In genomic region chr12:1697253-1697652, GRCh38 we compare ENCODE assay signal across 16 cellular contexts. TPM values are rescaled to one million over a fixed set of nuclear protein-coding genes. Genes with fewer than 3 reads are reported as not detected.
DNase-seq lines count a peak whose midpoint lies in the region; ATAC-seq and TF ChIP-seq lines count a peak whose summit lies in the region.
"Had no signal": no experiment of that assay in that cellular context is flagged by ENCODE, and none has a peak within 500 bp of the region (broad histone marks: within the 10 kb centered on the region; RNA-seq: fewer than 3 reads in every experiment).

No MANE protein-coding gene starts in this region.

- intact Hi-C loops in gastrocnemius medialis (cut with DNase I; ENCODE audit: low total_unique reads): no loop called here

- H3K27me3 ChIP-seq in gastrocnemius medialis: no peaks in the 10 kb centered on the region

- TF ChIP-seq CTCF in WTC11 (IDR thresholded peaks at IDR 0.05) (no peak), mesothelial cell of epicardium (IDR thresholded peaks at IDR 0.05; ENCODE audit: unreplicated experiment) (no peak), gastrocnemius medialis (IDR thresholded peaks at IDR 0.05 in 4 of 5, conservative IDR thresholded peaks at IDR 0.05 in 1 of 5) (no peak)

- peaks cover 80% of the 10 kb centered on the region for H3K4me1 Mint-ChIP-seq in stimulated activated naive CD8-positive, alpha-beta T cell treated with anti-CD3 and anti-CD28 coated beads, Interleukin-15, Interleukin-2, amounts not matched to agents 100 ng/mL and 50 ng/mL, for 24 hours (ENCODE audit: low read depth)
- H3K4me1 Mint-ChIP-seq in WTC11 (peaks cover 19% of the 10 kb centered on the region), mesothelial cell of epicardium (peaks cover 53% of the 10 kb centered on the region)

- peaks cover 31% of the 10 kb centered on the region for H3K36me3 Mint-ChIP-seq in stimulated activated naive CD8-positive, alpha-beta T cell treated with anti-CD3 and anti-CD28 coated beads, Interleukin-15, Interleukin-2, amounts not matched to agents 100 ng/mL and 50 ng/mL, for 24 hours (ENCODE audit: low read depth)
- H3K36me3 Mint-ChIP-seq in WTC11 (peaks cover 13% of the 10 kb centered on the region), mesothelial cell of epicardium (peaks cover 14% of the 10 kb centered on the region)

- in situ Hi-C loops in gastrocnemius medialis (cut with MboI; ENCODE audit: low sequenced_read_pairs in 4 of 4): no loop called here

- no peak for ATAC-seq in stimulated activated naive CD8-positive, alpha-beta T cell treated with anti-CD3 and anti-CD28 coated beads, Interleukin-15, Interleukin-2, amounts not matched to agents 100 U/mL and 50 U/mL, for 24 hours
- ATAC-seq in WTC11 (no peak), gastrocnemius medialis (no peak)

- H3K27ac ChIP-seq in gastrocnemius medialis: peak overlapping the region in 1 of 4 donors; percentile 38

- peaks cover 34 to 52% of the 10 kb centered on the region in 2 donors for H3K4me1 ChIP-seq in gastrocnemius medialis

- H3K4me3 Mint-ChIP-seq in stimulated activated naive CD8-positive, alpha-beta T cell treated with anti-CD3 and anti-CD28 coated beads, Interleukin-15, Interleukin-2, amounts not matched to agents 100 ng/mL and 50 ng/mL, for 24 hours: no peak overlapping the region
- H3K4me3 Mint-ChIP-seq in WTC11 (no peak overlapping the region), mesothelial cell of epicardium (no peak overlapping the region)

- H3K9me3 ChIP-seq in gastrocnemius medialis: no peaks in the 10 kb centered on the region

- H3K36me3 ChIP-seq in gastrocnemius medialis: no peaks in the 10 kb centered on the region

- DNase-seq in stimulated activated naive CD8-positive, alpha-beta T cell treated with anti-CD3 and anti-CD28 coated beads, Interleukin-15, Interleukin-2, amounts not matched to agents 100 U/mL and 50 U/mL, for 24 hours: no peak
- DNase-seq in WTC11 (ENCODE audit: low spot score) (no peak), mesothelial cell of epicardium (ENCODE audit: low spot score in 2 of 2, unreplicated experiment in 2 of 2) (no peak), NCI-H748 (lab: John Stamatoyannopoulos, UW; ENCODE audit: unreplicated experiment) (no peak), T-helper 2 cell (no peak), gastrocnemius medialis (no peak), NCI-H1694 treated with DMSO at 0.1 percent for 48 hours (lab: John Stamatoyannopoulos, UW) (no peak)
- DNase-seq: C1 segment of cervical spinal cord; COR-L47; NCI-H1105; NCI-H1694; NCI-H345; NCI-H69; NK-92 treated with Interleukin-12 subunit alpha and Interleukin-12 subunit beta, amount 100 ng/mL, for 24 hours; SHP77 had no signal

- CTCF ChIA-PET in WTC11 (lab: Charles Lee): interaction anchor here (1.2 to 3.9 kb wide), 4 partner anchors 63 to 243 kb away, joined by 3 to 27 read pairs (median 6); no protein-coding TSS in a partner anchor

- TF ChIP-seq POLR2A in gastrocnemius medialis (IDR thresholded peaks at IDR 0.05): no peak

- no peaks in the 10 kb centered on the region for H3K9me3 Mint-ChIP-seq in stimulated activated naive CD8-positive, alpha-beta T cell treated with anti-CD3 and anti-CD28 coated beads, Interleukin-15, Interleukin-2, amounts not matched to agents 100 ng/mL and 50 ng/mL, for 24 hours
- H3K9me3 Mint-ChIP-seq in WTC11 (peaks cover 3% of the 10 kb centered on the region; the same call in 1 of the 2 replicates), mesothelial cell of epicardium (peaks cover 5% of the 10 kb centered on the region)

- H3K27ac Mint-ChIP-seq in stimulated activated naive CD8-positive, alpha-beta T cell treated with anti-CD3 and anti-CD28 coated beads, Interleukin-15, Interleukin-2, amounts not matched to agents 100 ng/mL and 50 ng/mL, for 24 hours: peak overlapping the region; percentile 8
- peak overlapping the region; percentile 5; the same call in 1 of the 2 replicates for H3K27ac Mint-ChIP-seq in WTC11
- peak overlapping the region; percentile 27 for H3K27ac Mint-ChIP-seq in mesothelial cell of epicardium

- no peak overlapping the region for H3K4me3 ChIP-seq in gastrocnemius medialis

- no peaks in the 10 kb centered on the region for H3K27me3 Mint-ChIP-seq in stimulated activated naive CD8-positive, alpha-beta T cell treated with anti-CD3 and anti-CD28 coated beads, Interleukin-15, Interleukin-2, amounts not matched to agents 100 ng/mL and 50 ng/mL, for 24 hours
- H3K27me3 Mint-ChIP-seq in WTC11 (ENCODE audit: low read depth) (no peaks in the 10 kb centered on the region), mesothelial cell of epicardium (ENCODE audit: low read depth) (no peaks in the 10 kb centered on the region)

- POLR2A ChIA-PET in WTC11 (lab: Charles Lee): no interaction called here

TF ChIP-seq in WTC11, 78 proteins besides CTCF, POLR2A, EP300 and RAD21 (continues in another document):
- TF ChIP-seq SP1 (CRISPR knock-in tag; conservative IDR thresholded peaks at IDR 0.05): no peak
- no peak for TF ChIP-seq E2F1 (CRISPR knock-in tag; IDR thresholded peaks at IDR 0.05)
- no peak for TF ChIP-seq E2F4 (CRISPR knock-in tag; IDR thresholded peaks at IDR 0.05; ENCODE audit: borderline replicate concordance, low read depth)
- no peak for TF ChIP-seq MLX (CRISPR knock-in tag; IDR thresholded peaks at IDR 0.05)
- no peak for TF ChIP-seq ESRRA (CRISPR knock-in tag; IDR thresholded peaks at IDR 0.05; ENCODE audit: borderline replicate concordance)
- TF ChIP-seq GTF2I (CRISPR knock-in tag; conservative IDR thresholded peaks at IDR 0.05): no peak
- no peak for TF ChIP-seq ZNF532 (CRISPR knock-in tag; IDR thresholded peaks at IDR 0.05; ENCODE audit: borderline replicate concordance)
- TF ChIP-seq CBFB (CRISPR knock-in tag; IDR thresholded peaks at IDR 0.05; ENCODE audit: low read depth): no peak
- TF ChIP-seq PRRX2 (CRISPR knock-in tag; IDR thresholded peaks at IDR 0.05): no peak
- TF ChIP-seq NFATC4 (CRISPR knock-in tag; IDR thresholded peaks at IDR 0.05): no peak
- no peak for TF ChIP-seq CREB1 (CRISPR knock-in tag; IDR thresholded peaks at IDR 0.05)
- TF ChIP-seq NFE2L1 (CRISPR knock-in tag; IDR thresholded peaks at IDR 0.05): no peak
- TF ChIP-seq FOXK1 (CRISPR knock-in tag; IDR thresholded peaks at IDR 0.05): no peak

RNA-seq across cellular contexts. Expression of gene ADIPOR2, which starts 6.4 kb away (rescaled TPM):
- total RNA-seq in WTC11 (2021) (36.0 to 39.2 TPM (median 38.4 TPM) in 3 replicates), mesothelial cell of epicardium (77.2 to 87.3 TPM (median 77.4 TPM) in 3 replicates), gastrocnemius medialis (10 to 100 TPM; 18.9 to 47.4 (median 25.1) TPM)
